ENCODE assay signal across 9 cellular contexts in genomic region chr5:72842816-72843215, GRCh38. TPM values are rescaled to one million over a fixed set of nuclear protein-coding genes. Genes with fewer than 3 reads are reported as not detected.
A peak's percentile ranks its signal among the peaks of the same experiment; 100 is the strongest.
DNase-seq lines count a peak whose midpoint lies in the region; ATAC-seq and TF ChIP-seq lines count a peak whose summit lies in the region.
"Had no signal": no experiment of that assay in that cellular context is flagged by ENCODE, and none has a peak within 500 bp of the region (broad histone marks: within the 10 kb centered on the region; RNA-seq: fewer than 3 reads in every experiment).

No MANE protein-coding gene starts in this region.

- H3K4me3 ChIP-seq in Panc1 (ENCODE audit: low read depth in 2 of 2, low read length in 2 of 2), result no peak overlapping the region
- H3K4me3 ChIP-seq in foreskin fibroblast (ENCODE audit: low read depth in 1 of 2, low read length in 2 of 2), result no peak overlapping the region

- H3K36me3 ChIP-seq in Panc1 (ENCODE audit: control insufficient read depth, insufficient read depth, low read length), result no peaks in the 10 kb centered on the region

- DNase-seq in activated CD8-positive, alpha-beta T cell treated with anti-CD3 and anti-CD28 coated beads for 36 hours, result peak; percentile 22
- no peak for DNase-seq in activated CD8-positive, alpha-beta T cell treated with anti-CD3 and anti-CD28 coated beads, Interleukin-2, amount 10 ng/mL, durations not matched to agents 7 days and 5 days
- peak; percentile 73 for DNase-seq in Panc1 (ENCODE audit: low read depth, low spot score)
- peak; percentile 69 to 82 for DNase-seq in foreskin fibroblast
- DNase-seq in NCI-H774 (lab: John Stamatoyannopoulos, UW), result no peak
- no peak for DNase-seq in NCI-H446 (lab: John Stamatoyannopoulos, UW)

- H3K27me3 ChIP-seq in Panc1 (ENCODE audit: control insufficient read depth, insufficient read depth, low read length), result no peaks in the 10 kb centered on the region

- CTCF ChIA-PET in activated CD8-positive, alpha-beta T cell treated with anti-CD3 and anti-CD28 coated beads for 36 hours (lab: Charles Lee), result interaction anchor here (1.2 to 2.7 kb wide), 4 partner anchors 8 to 537 kb away, joined by 3 to 10 read pairs (median 4); no protein-coding TSS in a partner anchor
- CTCF ChIA-PET in activated CD8-positive, alpha-beta T cell treated with anti-CD3 and anti-CD28 coated beads, Interleukin-2, amount 10 ng/mL, durations not matched to agents 7 days and 5 days (lab: Charles Lee), result interaction anchor here (4.1 kb wide), 1 partner anchor 24 kb away, joined by 25 read pairs; no protein-coding TSS in a partner anchor
- CTCF ChIA-PET in Panc1 (lab: Charles Lee), result no interaction called here

- TF ChIP-seq CTCF in activated CD8-positive, alpha-beta T cell treated with anti-CD3 and anti-CD28 coated beads for 36 hours (IDR thresholded peaks at IDR 0.05), result no peak
- TF ChIP-seq CTCF in Panc1 (IDR thresholded peaks at IDR 0.05), result peak; percentile 61
- no peak for TF ChIP-seq CTCF in foreskin fibroblast (IDR thresholded peaks at IDR 0.05; ENCODE audit: low read depth, low read length)

- no peaks in the 10 kb centered on the region for H3K36me3 Mint-ChIP-seq in activated CD8-positive, alpha-beta T cell treated with anti-CD3 and anti-CD28 coated beads for 36 hours (ENCODE audit: low read depth)
- no peaks in the 10 kb centered on the region for H3K36me3 Mint-ChIP-seq in activated CD8-positive, alpha-beta T cell treated with anti-CD3 and anti-CD28 coated beads, Interleukin-2, amount 10 ng/mL, durations not matched to agents 7 days and 5 days (ENCODE audit: low read depth)
- no peaks in the 10 kb centered on the region for H3K36me3 Mint-ChIP-seq in stimulated activated memory B cell treated with anti-CD40 and anti-IgM and Interleukin-4, amounts not matched to agents 10 μg/mL and 1 μg/mL and 100 μg/mL, for 72 hours

- no peaks in the 10 kb centered on the region for H3K9me3 Mint-ChIP-seq in activated CD8-positive, alpha-beta T cell treated with anti-CD3 and anti-CD28 coated beads for 36 hours
- H3K9me3 Mint-ChIP-seq in activated CD8-positive, alpha-beta T cell treated with anti-CD3 and anti-CD28 coated beads, Interleukin-2, amount 10 ng/mL, durations not matched to agents 7 days and 5 days (ENCODE audit: insufficient read depth), result no peaks in the 10 kb centered on the region
- H3K9me3 Mint-ChIP-seq in stimulated activated memory B cell treated with anti-CD40 and anti-IgM and Interleukin-4, amounts not matched to agents 10 μg/mL and 1 μg/mL and 100 μg/mL, for 72 hours, result no peaks in the 10 kb centered on the region

- POLR2A ChIA-PET in activated CD8-positive, alpha-beta T cell treated with anti-CD3 and anti-CD28 coated beads for 36 hours (lab: Charles Lee), result no interaction called here
- POLR2A ChIA-PET in activated CD8-positive, alpha-beta T cell treated with anti-CD3 and anti-CD28 coated beads, Interleukin-2, amount 10 ng/mL, durations not matched to agents 7 days and 5 days (lab: Charles Lee), result interaction anchor here (0.8 kb wide), 1 partner anchor 26 kb away, joined by 3 read pairs; the partner anchor contains the start of gene TNPO1
- POLR2A ChIA-PET in Panc1 (lab: Charles Lee), result no interaction called here

- H3K4me1 Mint-ChIP-seq in activated CD8-positive, alpha-beta T cell treated with anti-CD3 and anti-CD28 coated beads for 36 hours (ENCODE audit: low read depth), result peaks cover 26% of the 10 kb centered on the region
- peaks cover 10% of the 10 kb centered on the region for H3K4me1 Mint-ChIP-seq in activated CD8-positive, alpha-beta T cell treated with anti-CD3 and anti-CD28 coated beads, Interleukin-2, amount 10 ng/mL, durations not matched to agents 7 days and 5 days (ENCODE audit: low read depth)
- H3K4me1 Mint-ChIP-seq in stimulated activated memory B cell treated with anti-CD40 and anti-IgM and Interleukin-4, amounts not matched to agents 10 μg/mL and 1 μg/mL and 100 μg/mL, for 72 hours, result peaks cover 36% of the 10 kb centered on the region

- no peak overlapping the region for H3K27ac Mint-ChIP-seq in activated CD8-positive, alpha-beta T cell treated with anti-CD3 and anti-CD28 coated beads for 36 hours
- no peak overlapping the region for H3K27ac Mint-ChIP-seq in activated CD8-positive, alpha-beta T cell treated with anti-CD3 and anti-CD28 coated beads, Interleukin-2, amount 10 ng/mL, durations not matched to agents 7 days and 5 days
- H3K27ac Mint-ChIP-seq in stimulated activated memory B cell treated with anti-CD40 and anti-IgM and Interleukin-4, amounts not matched to agents 10 μg/mL and 1 μg/mL and 100 μg/mL, for 72 hours, result no peak overlapping the region

- peak; percentile 87 for ATAC-seq in activated CD8-positive, alpha-beta T cell treated with anti-CD3 and anti-CD28 coated beads for 36 hours
- no peak for ATAC-seq in activated CD8-positive, alpha-beta T cell treated with anti-CD3 and anti-CD28 coated beads, Interleukin-2, amount 10 ng/mL, durations not matched to agents 7 days and 5 days
- ATAC-seq in Panc1 (peak; percentile 86), GM21619 (IDR thresholded peaks at IDR 0.05; ENCODE audit: unreplicated experiment) (no peak)
- peak; percentile 53 for ATAC-seq in stimulated activated memory B cell treated with anti-CD40 and anti-IgM and Interleukin-4, amounts not matched to agents 10 μg/mL and 1 μg/mL and 100 μg/mL, for 72 hours

- BruUV-seq in Panc1 (replicated peaks; lab: Mats Ljungman, UMichigan), result no TSS peak

- peaks cover 63% of the 10 kb centered on the region for H3K4me1 ChIP-seq in Panc1 (ENCODE audit: control insufficient read depth, insufficient read depth, low read length)

- intact Hi-C loops in activated CD8-positive, alpha-beta T cell treated with anti-CD3 and anti-CD28 coated beads for 36 hours (cut with micrococcal nuclease), result no loop called here
- intact Hi-C loops in Panc1 (cut with micrococcal nuclease; ENCODE audit: unreplicated experiment), result no loop called here

- H3K4me3 Mint-ChIP-seq in activated CD8-positive, alpha-beta T cell treated with anti-CD3 and anti-CD28 coated beads for 36 hours, result no peak overlapping the region
- H3K4me3 Mint-ChIP-seq in activated CD8-positive, alpha-beta T cell treated with anti-CD3 and anti-CD28 coated beads, Interleukin-2, amount 10 ng/mL, durations not matched to agents 7 days and 5 days, result no peak overlapping the region
- no peak overlapping the region for H3K4me3 Mint-ChIP-seq in stimulated activated memory B cell treated with anti-CD40 and anti-IgM and Interleukin-4, amounts not matched to agents 10 μg/mL and 1 μg/mL and 100 μg/mL, for 72 hours

- H3K27me3 Mint-ChIP-seq in activated CD8-positive, alpha-beta T cell treated with anti-CD3 and anti-CD28 coated beads for 36 hours, result no peaks in the 10 kb centered on the region
- peaks cover 7% of the 10 kb centered on the region for H3K27me3 Mint-ChIP-seq in activated CD8-positive, alpha-beta T cell treated with anti-CD3 and anti-CD28 coated beads, Interleukin-2, amount 10 ng/mL, durations not matched to agents 7 days and 5 days (ENCODE audit: low read depth)
- no peaks in the 10 kb centered on the region for H3K27me3 Mint-ChIP-seq in stimulated activated memory B cell treated with anti-CD40 and anti-IgM and Interleukin-4, amounts not matched to agents 10 μg/mL and 1 μg/mL and 100 μg/mL, for 72 hours

- no peaks in the 10 kb centered on the region for H3K9me3 ChIP-seq in Panc1 (ENCODE audit: control insufficient read depth, insufficient read depth, low read depth, low read length)

- in situ Hi-C loops in Panc1 (cut with HindIII; ENCODE audit: low pct_unique_long_range_greater_than_20kb, low sequenced_read_pairs), result no loop called here

- peak overlapping the region; percentile 18; the same call in 1 of the 2 replicates for H3K27ac ChIP-seq in Panc1 (ENCODE audit: low read length)
- H3K27ac ChIP-seq: HL-60 had no signal

RNA-seq across cellular contexts. Expression of gene TNPO1, which starts 26.4 kb away (rescaled TPM):
- total RNA-seq in activated CD8-positive, alpha-beta T cell treated with anti-CD3 and anti-CD28 coated beads for 36 hours, result 100 to 1,000 TPM in 1 of 2 experiments, 10 to 100 TPM in 1; 97.8 to 116 TPM
- total RNA-seq in activated CD8-positive, alpha-beta T cell treated with anti-CD3 and anti-CD28 coated beads, Interleukin-2, amount 10 ng/mL, durations not matched to agents 7 days and 5 days, result 10 to 100 TPM; 75.9 to 90.2 TPM
- total RNA-seq in Panc1 (2021; ENCODE audit: unreplicated experiment), result 169 TPM
- 47.4 TPM for polyA plus RNA-seq in Panc1 (2012; ENCODE audit: insufficient read length)

Comparison
In these comparisons a context has a peak if more than half of its experiments do, and no peak if none do; other contexts are left out.
1. ATAC-seq: peak in activated CD8-positive, alpha-beta T cell treated with anti-CD3 and anti-CD28 coated beads for 36 hours (single experiment), Panc1 (single experiment) and stimulated activated memory B cell treated with anti-CD40 and anti-IgM and Interleukin-4, amounts not matched to agents 10 μg/mL and 1 μg/mL and 100 μg/mL, for 72 hours (single experiment); none in activated CD8-positive, alpha-beta T cell treated with anti-CD3 and anti-CD28 coated beads, Interleukin-2, amount 10 ng/mL, durations not matched to agents 7 days and 5 days (single experiment) and GM21619 (single experiment).
2. DNase-seq: peak in activated CD8-positive, alpha-beta T cell treated with anti-CD3 and anti-CD28 coated beads for 36 hours (single experiment), Panc1 (single experiment) and foreskin fibroblast (2 of 2); none in activated CD8-positive, alpha-beta T cell treated with anti-CD3 and anti-CD28 coated beads, Interleukin-2, amount 10 ng/mL, durations not matched to agents 7 days and 5 days (single experiment), NCI-H774 (single experiment) and NCI-H446 (0 of 2).